In genomic region chr10:31140716-31141115, GRCh38 we compare ENCODE assay signal across 24 cellular contexts.
"Had no signal": no experiment of that assay in that cellular context is flagged by ENCODE, and none has a peak within 500 bp of the region (broad histone marks: within the 10 kb centered on the region; RNA-seq: fewer than 3 reads in every experiment).

No MANE protein-coding gene starts in this region.

- H3K9ac ChIP-seq: KMS-11, SK-N-SH had no signal

- ATAC-seq: body of pancreas had no signal

- H3K27me3 ChIP-seq: ascending aorta, body of pancreas, Peyer's patch, SJCRH30 had no signal

- H3K9me3 ChIP-seq: ascending aorta, body of pancreas, Peyer's patch, SJCRH30, SK-N-SH had no signal

- H3K4me2 ChIP-seq: KMS-11, SK-N-SH had no signal

- H3K27ac ChIP-seq: ascending aorta, body of pancreas, KMS-11, Peyer's patch, RWPE1, SJCRH30, VCaP had no signal

- H3K4me3 ChIP-seq: ascending aorta, body of pancreas, Peyer's patch, SJCRH30 had no signal

- DNase-seq: activated CD4-positive, alpha-beta T cell treated with anti-CD3 and anti-CD28 coated beads for 4 hours; activated CD4-positive, alpha-beta T cell treated with anti-CD3 and anti-CD28 coated beads, Interleukin-2, amount 50 U/mL, for 48 hours; activated naive CD4-positive, alpha-beta T cell treated with anti-CD3 and anti-CD28 coated beads, Interleukin-2, amount 50 U/mL, for 16 hours; activated T-cell treated with anti-CD3 and anti-CD28 coated beads for 4 hours; amniotic stem cell; body of pancreas; central memory CD4-positive, alpha-beta T cell; MM.1S; NCI-H1105; NCI-H1436; NCI-H1694 treated with DMSO at 0.1 percent for 48 hours; NCI-H2081; NCI-H510A treated with DMSO at 0.1 percent for 48 hours; NCI-H69; NK-92 treated with Interleukin-12 subunit alpha and Interleukin-12 subunit beta, amount 100 ng/mL, for 24 hours; Peyer's patch; Right ventricle myocardium superior; SJCRH30; SK-N-SH; T-helper 1 cell had no signal

- H3K4me1 ChIP-seq: ascending aorta, body of pancreas had no signal

- H3K36me3 ChIP-seq: ascending aorta, Peyer's patch, SJCRH30 had no signal
